In genomic region chr5:179279347-179280094, GRCh38 we compare ENCODE assay signal across 19 cellular contexts.
DNase-seq lines count a peak whose midpoint lies in the region; ATAC-seq and TF ChIP-seq lines count a peak whose summit lies in the region.
"Had no signal": no experiment of that assay in that cellular context is flagged by ENCODE, and none has a peak within 500 bp of the region (broad histone marks: within the 10 kb centered on the region; RNA-seq: fewer than 3 reads in every experiment).

No MANE protein-coding gene starts in this region.

- no peaks in the 10 kb centered on the region for H3K79me2 ChIP-seq in HCT116 (ENCODE audit: insufficient read depth, low read length)

- TF ChIP-seq RAD21 in HCT116 (IDR thresholded peaks at IDR 0.05; ENCODE audit: low read depth) (no peak), liver (IDR thresholded peaks at IDR 0.05) (no peak)

- no peak for DNase-seq in HCT116 (ENCODE audit: low read depth, low spot score)
- peak; percentile 57 for DNase-seq in SK-N-DZ (ENCODE audit: low spot score)
- no peak for DNase-seq in tibial artery
- DNase-seq in HUDEP-2 (lab: John Stamatoyannopoulos, UW; ENCODE audit: unreplicated experiment in 76 of 76), result no peak
- no peak for DNase-seq in NCI-H510A treated with DMSO at 0.1 percent for 48 hours (lab: John Stamatoyannopoulos, UW)
- DNase-seq: activated CD4-positive, alpha-beta T cell treated with anti-CD3 and anti-CD28 coated beads for 36 hours; activated T-cell treated with anti-CD3 and anti-CD28 coated beads, Interleukin-2, amount 50 U/mL, for 72 hours; head of caudate nucleus; MM.1S; NCI-H1436; NCI-H526 treated with DMSO at 0.1 percent for 48 hours; SIG-M5; stimulated activated naive CD4-positive, alpha-beta T cell treated with Interleukin-2 at 50 U/mL for 16 hours; T-cell had no signal

- H3K9ac ChIP-seq in HCT116 (ENCODE audit: low read length), result no peak overlapping the region
- H3K9ac ChIP-seq in liver (ENCODE audit: low read depth in 1 of 2, low read length in 2 of 2), result no peak overlapping the region

- 75% methylated on average over 14 of the region's 14 CpGs for WGBS in liver

- no peaks in the 10 kb centered on the region for H3K9me2 ChIP-seq in HCT116 (ENCODE audit: insufficient read depth)

- H3K9me3 ChIP-seq in HCT116 (ENCODE audit: control insufficient read depth in 1 of 2, insufficient read depth in 1 of 2, low read depth in 1 of 2, low read length in 2 of 2) (no peaks in the 10 kb centered on the region), liver (ENCODE audit: control insufficient read depth in 4 of 4, low read length in 3 of 4) (no peaks in the 10 kb centered on the region), tibial artery (no peaks in the 10 kb centered on the region)
- H3K9me3 ChIP-seq: pancreas, tibial nerve had no signal

- H3K4me3 ChIP-seq in HCT116 (replicated peaks in 1 of 2; ENCODE audit: low read depth in 1 of 2, low read length in 2 of 2) (no peak overlapping the region), liver (ENCODE audit: low read depth in 1 of 3, low read length in 3 of 3) (no peak overlapping the region), tibial artery (no peak overlapping the region)
- H3K4me3 ChIP-seq: lung, pancreas, tibial nerve had no signal

- H3K4me1 ChIP-seq in HCT116 (ENCODE audit: control insufficient read depth in 1 of 2, insufficient read depth in 2 of 2, low read length in 2 of 2) (peaks cover 0 to 13% of the 10 kb centered on the region in 2 experiments; a peak in 2 of 4 replicates), liver (ENCODE audit: control insufficient read depth in 4 of 4, insufficient read depth in 4 of 4, low read length in 3 of 4) (no peaks in the 10 kb centered on the region), tibial artery (peaks cover 9 to 50% (median 36%) of the 10 kb centered on the region in 4 donors)
- H3K4me1 ChIP-seq: pancreas had no signal

- RAD21 ChIA-PET in HCT116 (lab: Charles Lee; ENCODE audit: low non-redundant PET in 1 of 2, low total read pairs in 2 of 2, uncharacterized antibody in 2 of 2, unreplicated experiment in 2 of 2), result no interaction called here

- H3K36me3 ChIP-seq in HCT116 (ENCODE audit: control insufficient read depth in 1 of 2, insufficient read depth in 2 of 2, low read length in 2 of 2) (no peaks in the 10 kb centered on the region), liver (ENCODE audit: control insufficient read depth in 4 of 4, insufficient read depth in 3 of 4, low read depth in 1 of 4, low read length in 3 of 4) (no peaks in the 10 kb centered on the region), tibial artery (no peaks in the 10 kb centered on the region)
- H3K36me3 ChIP-seq: pancreas, tibial nerve had no signal

- no TSS peak for BruUV-seq in HCT116 (replicated peaks; lab: Mats Ljungman, UMichigan)

- H3K4me2 ChIP-seq in HCT116 (ENCODE audit: low read length), result no peak overlapping the region

- no peaks in the 10 kb centered on the region for H4K20me1 ChIP-seq in HCT116 (ENCODE audit: insufficient read depth)

- H2AFZ ChIP-seq in HCT116 (ENCODE audit: low read depth, low read length, poor library complexity, severe bottlenecking), result no peak overlapping the region

- peak; percentile 16; the same call in 1 of the 2 replicates for ATAC-seq in HCT116
- ATAC-seq in HG02840 (IDR thresholded peaks at IDR 0.05; ENCODE audit: low FRiP score, unreplicated experiment), result no peak
- ATAC-seq: activated CD4-positive, alpha-beta T cell treated with anti-CD3 and anti-CD28 coated beads for 36 hours; T-cell had no signal

- POLR2A ChIA-PET in HCT116 (lab: Charles Lee), result no interaction called here

- TF ChIP-seq POLR2A in HCT116 (IDR thresholded peaks at IDR 0.05; ENCODE audit: borderline replicate concordance, extremely low read depth, insufficient read depth, insufficient read length), result no peak

- TF ChIP-seq CTCF in HCT116 (IDR thresholded peaks at IDR 0.05 in 2 of 3, conservative IDR thresholded peaks at IDR 0.05 in 1 of 3; ENCODE audit: borderline replicate concordance in 1 of 3, insufficient read depth in 1 of 3, low read depth in 2 of 3, low read length in 2 of 3) (no peak), liver (IDR thresholded peaks at IDR 0.05; ENCODE audit: low read depth, low read length, missing input control) (no peak), tibial artery (IDR thresholded peaks at IDR 0.05) (no peak)

- CTCF ChIA-PET in HCT116 (lab: Charles Lee), result no interaction called here

- intact Hi-C loops in HCT116 (cut with micrococcal nuclease), result no loop called here
- intact Hi-C loops in tibial artery (cut with DNase I; ENCODE audit: low total_unique reads), result no loop called here

- H3K27ac ChIP-seq in HCT116 (ENCODE audit: low read depth, low read length) (no peak overlapping the region), liver (ENCODE audit: low read depth in 1 of 2, low read length in 2 of 2) (peak overlapping the region; percentile 18 to 48), tibial artery (peak overlapping the region; percentile 46 to 48)
- H3K27ac ChIP-seq: pancreas had no signal

- no peaks in the 10 kb centered on the region for H3K27me3 ChIP-seq in HCT116 (ENCODE audit: insufficient read depth, low read length)
- H3K27me3 ChIP-seq in liver (ENCODE audit: control insufficient read depth in 4 of 4, insufficient read depth in 4 of 4, low read length in 3 of 4), result no peaks in the 10 kb centered on the region
- no peaks in the 10 kb centered on the region for H3K27me3 ChIP-seq in tibial artery
- H3K27me3 ChIP-seq: pancreas, tibial nerve had no signal

TF ChIP-seq in HCT116, 20 proteins besides CTCF, POLR2A, EP300 and RAD21:
- TF ChIP-seq FOSL1 (IDR thresholded peaks at IDR 0.05; ENCODE audit: low read depth) (no peak), MAX (IDR thresholded peaks at IDR 0.05) (no peak)

TF ChIP-seq in liver, 16 proteins besides CTCF, POLR2A, EP300 and RAD21:
- TF ChIP-seq ZBTB33 (IDR thresholded peaks at IDR 0.05) (no peak), SP1 (IDR thresholded peaks at IDR 0.05) (no peak), GABPA (IDR thresholded peaks at IDR 0.05 in 1 of 2, conservative IDR thresholded peaks at IDR 0.05 in 1 of 2) (no peak), YY1 (IDR thresholded peaks at IDR 0.05) (no peak), TAF1 (conservative IDR thresholded peaks at IDR 0.05) (no peak), MAX (IDR thresholded peaks at IDR 0.05) (no peak), JUND (IDR thresholded peaks at IDR 0.05) (no peak), EGR1 (IDR thresholded peaks at IDR 0.05; ENCODE audit: low read depth in 2 of 2) (no peak), HNF4G (IDR thresholded peaks at IDR 0.05) (no peak), ATF3 (IDR thresholded peaks at IDR 0.05) (no peak)
